Comparison of ENCODE assay signal across 1 cellular context in the genomic region with DNA sequence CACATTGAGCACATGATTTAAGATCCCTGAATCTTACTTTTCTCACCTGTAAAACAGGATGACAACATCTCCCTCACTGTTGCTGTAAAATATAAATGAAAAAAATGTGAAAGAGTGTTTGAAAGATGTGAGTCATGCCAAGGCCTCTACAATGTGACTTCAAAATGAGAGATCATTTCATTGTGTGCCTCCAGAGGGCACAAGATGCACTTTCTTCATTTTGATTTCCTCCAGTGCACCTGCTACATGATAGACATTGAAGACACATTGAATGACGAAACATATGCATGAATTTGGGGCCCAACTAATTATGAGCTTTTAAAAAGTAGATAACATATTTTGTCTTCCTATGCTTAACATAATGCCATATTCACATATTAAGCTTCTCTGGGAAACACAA.
A peak's percentile ranks its signal among the peaks of the same experiment; 100 is the strongest.
TF ChIP-seq lines count a peak whose summit lies in the region.

No MANE protein-coding gene starts in this region.

TF ChIP-seq in K562, 482 proteins besides CTCF, POLR2A, EP300 and RAD21 (continued from another document):
- TF ChIP-seq, protein P1, sequence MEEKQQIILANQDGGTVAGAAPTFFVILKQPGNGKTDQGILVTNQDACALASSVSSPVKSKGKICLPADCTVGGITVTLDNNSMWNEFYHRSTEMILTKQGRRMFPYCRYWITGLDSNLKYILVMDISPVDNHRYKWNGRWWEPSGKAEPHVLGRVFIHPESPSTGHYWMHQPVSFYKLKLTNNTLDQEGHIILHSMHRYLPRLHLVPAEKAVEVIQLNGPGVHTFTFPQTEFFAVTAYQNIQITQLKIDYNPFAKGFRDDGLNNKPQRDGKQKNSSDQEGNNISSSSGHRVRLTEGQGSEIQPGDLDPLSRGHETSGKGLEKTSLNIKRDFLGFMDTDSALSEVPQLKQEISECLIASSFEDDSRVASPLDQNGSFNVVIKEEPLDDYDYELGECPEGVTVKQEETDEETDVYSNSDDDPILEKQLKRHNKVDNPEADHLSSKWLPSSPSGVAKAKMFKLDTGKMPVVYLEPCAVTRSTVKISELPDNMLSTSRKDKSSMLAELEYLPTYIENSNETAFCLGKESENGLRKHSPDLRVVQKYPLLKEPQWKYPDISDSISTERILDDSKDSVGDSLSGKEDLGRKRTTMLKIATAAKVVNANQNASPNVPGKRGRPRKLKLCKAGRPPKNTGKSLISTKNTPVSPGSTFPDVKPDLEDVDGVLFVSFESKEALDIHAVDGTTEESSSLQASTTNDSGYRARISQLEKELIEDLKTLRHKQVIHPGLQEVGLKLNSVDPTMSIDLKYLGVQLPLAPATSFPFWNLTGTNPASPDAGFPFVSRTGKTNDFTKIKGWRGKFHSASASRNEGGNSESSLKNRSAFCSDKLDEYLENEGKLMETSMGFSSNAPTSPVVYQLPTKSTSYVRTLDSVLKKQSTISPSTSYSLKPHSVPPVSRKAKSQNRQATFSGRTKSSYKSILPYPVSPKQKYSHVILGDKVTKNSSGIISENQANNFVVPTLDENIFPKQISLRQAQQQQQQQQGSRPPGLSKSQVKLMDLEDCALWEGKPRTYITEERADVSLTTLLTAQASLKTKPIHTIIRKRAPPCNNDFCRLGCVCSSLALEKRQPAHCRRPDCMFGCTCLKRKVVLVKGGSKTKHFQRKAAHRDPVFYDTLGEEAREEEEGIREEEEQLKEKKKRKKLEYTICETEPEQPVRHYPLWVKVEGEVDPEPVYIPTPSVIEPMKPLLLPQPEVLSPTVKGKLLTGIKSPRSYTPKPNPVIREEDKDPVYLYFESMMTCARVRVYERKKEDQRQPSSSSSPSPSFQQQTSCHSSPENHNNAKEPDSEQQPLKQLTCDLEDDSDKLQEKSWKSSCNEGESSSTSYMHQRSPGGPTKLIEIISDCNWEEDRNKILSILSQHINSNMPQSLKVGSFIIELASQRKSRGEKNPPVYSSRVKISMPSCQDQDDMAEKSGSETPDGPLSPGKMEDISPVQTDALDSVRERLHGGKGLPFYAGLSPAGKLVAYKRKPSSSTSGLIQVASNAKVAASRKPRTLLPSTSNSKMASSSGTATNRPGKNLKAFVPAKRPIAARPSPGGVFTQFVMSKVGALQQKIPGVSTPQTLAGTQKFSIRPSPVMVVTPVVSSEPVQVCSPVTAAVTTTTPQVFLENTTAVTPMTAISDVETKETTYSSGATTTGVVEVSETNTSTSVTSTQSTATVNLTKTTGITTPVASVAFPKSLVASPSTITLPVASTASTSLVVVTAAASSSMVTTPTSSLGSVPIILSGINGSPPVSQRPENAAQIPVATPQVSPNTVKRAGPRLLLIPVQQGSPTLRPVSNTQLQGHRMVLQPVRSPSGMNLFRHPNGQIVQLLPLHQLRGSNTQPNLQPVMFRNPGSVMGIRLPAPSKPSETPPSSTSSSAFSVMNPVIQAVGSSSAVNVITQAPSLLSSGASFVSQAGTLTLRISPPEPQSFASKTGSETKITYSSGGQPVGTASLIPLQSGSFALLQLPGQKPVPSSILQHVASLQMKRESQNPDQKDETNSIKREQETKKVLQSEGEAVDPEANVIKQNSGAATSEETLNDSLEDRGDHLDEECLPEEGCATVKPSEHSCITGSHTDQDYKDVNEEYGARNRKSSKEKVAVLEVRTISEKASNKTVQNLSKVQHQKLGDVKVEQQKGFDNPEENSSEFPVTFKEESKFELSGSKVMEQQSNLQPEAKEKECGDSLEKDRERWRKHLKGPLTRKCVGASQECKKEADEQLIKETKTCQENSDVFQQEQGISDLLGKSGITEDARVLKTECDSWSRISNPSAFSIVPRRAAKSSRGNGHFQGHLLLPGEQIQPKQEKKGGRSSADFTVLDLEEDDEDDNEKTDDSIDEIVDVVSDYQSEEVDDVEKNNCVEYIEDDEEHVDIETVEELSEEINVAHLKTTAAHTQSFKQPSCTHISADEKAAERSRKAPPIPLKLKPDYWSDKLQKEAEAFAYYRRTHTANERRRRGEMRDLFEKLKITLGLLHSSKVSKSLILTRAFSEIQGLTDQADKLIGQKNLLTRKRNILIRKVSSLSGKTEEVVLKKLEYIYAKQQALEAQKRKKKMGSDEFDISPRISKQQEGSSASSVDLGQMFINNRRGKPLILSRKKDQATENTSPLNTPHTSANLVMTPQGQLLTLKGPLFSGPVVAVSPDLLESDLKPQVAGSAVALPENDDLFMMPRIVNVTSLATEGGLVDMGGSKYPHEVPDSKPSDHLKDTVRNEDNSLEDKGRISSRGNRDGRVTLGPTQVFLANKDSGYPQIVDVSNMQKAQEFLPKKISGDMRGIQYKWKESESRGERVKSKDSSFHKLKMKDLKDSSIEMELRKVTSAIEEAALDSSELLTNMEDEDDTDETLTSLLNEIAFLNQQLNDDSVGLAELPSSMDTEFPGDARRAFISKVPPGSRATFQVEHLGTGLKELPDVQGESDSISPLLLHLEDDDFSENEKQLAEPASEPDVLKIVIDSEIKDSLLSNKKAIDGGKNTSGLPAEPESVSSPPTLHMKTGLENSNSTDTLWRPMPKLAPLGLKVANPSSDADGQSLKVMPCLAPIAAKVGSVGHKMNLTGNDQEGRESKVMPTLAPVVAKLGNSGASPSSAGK (IDR thresholded peaks at IDR 0.05), result peak; percentile 56
- TF ChIP-seq, protein P2, sequence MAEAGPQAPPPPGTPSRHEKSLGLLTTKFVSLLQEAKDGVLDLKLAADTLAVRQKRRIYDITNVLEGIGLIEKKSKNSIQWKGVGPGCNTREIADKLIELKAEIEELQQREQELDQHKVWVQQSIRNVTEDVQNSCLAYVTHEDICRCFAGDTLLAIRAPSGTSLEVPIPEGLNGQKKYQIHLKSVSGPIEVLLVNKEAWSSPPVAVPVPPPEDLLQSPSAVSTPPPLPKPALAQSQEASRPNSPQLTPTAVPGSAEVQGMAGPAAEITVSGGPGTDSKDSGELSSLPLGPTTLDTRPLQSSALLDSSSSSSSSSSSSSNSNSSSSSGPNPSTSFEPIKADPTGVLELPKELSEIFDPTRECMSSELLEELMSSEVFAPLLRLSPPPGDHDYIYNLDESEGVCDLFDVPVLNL (CRISPR knock-in tag; IDR thresholded peaks at IDR 0.05; ENCODE audit: low read depth), result no peak
- 0 out of 2 replicates have a peak, but pooled peaks have one; percentile 27 for TF ChIP-seq ZNF384 (IDR thresholded peaks at IDR 0.05; ENCODE audit: low read depth, low read length)
- TF ChIP-seq TAF9B (IDR thresholded peaks at IDR 0.05; ENCODE audit: partially characterized antibody), result peak; percentile 26
- TF ChIP-seq, protein P3, sequence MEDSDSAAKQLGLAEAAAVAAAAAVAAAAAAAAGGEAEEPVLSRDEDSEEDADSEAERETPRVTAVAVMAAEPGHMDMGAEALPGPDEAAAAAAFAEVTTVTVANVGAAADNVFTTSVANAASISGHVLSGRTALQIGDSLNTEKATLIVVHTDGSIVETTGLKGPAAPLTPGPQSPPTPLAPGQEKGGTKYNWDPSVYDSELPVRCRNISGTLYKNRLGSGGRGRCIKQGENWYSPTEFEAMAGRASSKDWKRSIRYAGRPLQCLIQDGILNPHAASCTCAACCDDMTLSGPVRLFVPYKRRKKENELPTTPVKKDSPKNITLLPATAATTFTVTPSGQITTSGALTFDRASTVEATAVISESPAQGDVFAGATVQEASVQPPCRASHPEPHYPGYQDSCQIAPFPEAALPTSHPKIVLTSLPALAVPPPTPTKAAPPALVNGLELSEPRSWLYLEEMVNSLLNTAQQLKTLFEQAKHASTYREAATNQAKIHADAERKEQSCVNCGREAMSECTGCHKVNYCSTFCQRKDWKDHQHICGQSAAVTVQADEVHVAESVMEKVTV (CRISPR knock-in tag; IDR thresholded peaks at IDR 0.05), result peak; percentile 5; the same call in 1 of the 2 replicates
- TF ChIP-seq ZNF431 (CRISPR knock-in tag; IDR thresholded peaks at IDR 0.05), result no peak
- peak; percentile 68; the same call in 1 of the 2 replicates for TF ChIP-seq FOSL1 (tag; conservative IDR thresholded peaks at IDR 0.05)
- TF ChIP-seq PHF8 (IDR thresholded peaks at IDR 0.05; ENCODE audit: borderline replicate concordance, low read length), result no peak
- TF ChIP-seq CBFA2T2 (conservative IDR thresholded peaks at IDR 0.05), result no peak
- TF ChIP-seq ZBED1 (IDR thresholded peaks at IDR 0.05), result no peak
- TF ChIP-seq CEBPG (CRISPR knock-in tag; IDR thresholded peaks at IDR 0.05), result no peak
- 0 out of 4 replicates have a peak, but pooled peaks of 1 of the 2 experiments have one; percentile 9 for TF ChIP-seq CEBPG (tag; conservative IDR thresholded peaks at IDR 0.05 in 1 of 2, IDR thresholded peaks at IDR 0.05 in 1 of 2)
- TF ChIP-seq, protein P4, sequence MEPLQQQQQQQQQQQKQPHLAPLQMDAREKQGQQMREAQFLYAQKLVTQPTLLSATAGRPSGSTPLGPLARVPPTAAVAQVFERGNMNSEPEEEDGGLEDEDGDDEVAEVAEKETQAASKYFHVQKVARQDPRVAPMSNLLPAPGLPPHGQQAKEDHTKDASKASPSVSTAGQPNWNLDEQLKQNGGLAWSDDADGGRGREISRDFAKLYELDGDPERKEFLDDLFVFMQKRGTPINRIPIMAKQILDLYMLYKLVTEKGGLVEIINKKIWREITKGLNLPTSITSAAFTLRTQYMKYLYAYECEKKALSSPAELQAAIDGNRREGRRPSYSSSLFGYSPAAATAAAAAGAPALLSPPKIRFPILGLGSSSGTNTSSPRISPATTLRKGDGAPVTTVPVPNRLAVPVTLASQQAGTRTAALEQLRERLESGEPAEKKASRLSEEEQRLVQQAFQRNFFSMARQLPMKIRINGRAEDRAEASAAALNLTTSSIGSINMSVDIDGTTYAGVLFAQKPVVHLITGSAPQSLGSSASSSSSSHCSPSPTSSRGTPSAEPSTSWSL (CRISPR knock-in tag; IDR thresholded peaks at IDR 0.05; ENCODE audit: borderline replicate concordance), result no peak
- TF ChIP-seq BRD4 (IDR thresholded peaks at IDR 0.05), result no peak
- no peak for TF ChIP-seq JUND (IDR thresholded peaks at IDR 0.05; ENCODE audit: borderline replicate concordance, low read depth, low read length)
- peak; percentile 70; the same call in 1 of the 3 replicates for TF ChIP-seq JUND (tag; IDR thresholded peaks at IDR 0.05; ENCODE audit: borderline replicate concordance, low read depth, low read length)
- TF ChIP-seq SPI1 (IDR thresholded peaks at IDR 0.05; ENCODE audit: borderline replicate concordance, low read depth, low read length), result no peak
- TF ChIP-seq CBX3 (IDR thresholded peaks at IDR 0.05; ENCODE audit: borderline replicate concordance in 1 of 2, low read length in 2 of 2), result peak in 1 of 2 experiments; percentile 39; a peak in 1 of 3 replicates
- peak; percentile 41; the same call in 1 of the 2 replicates for TF ChIP-seq L3MBTL2 (IDR thresholded peaks at IDR 0.05)
- TF ChIP-seq NCOR1 (IDR thresholded peaks at IDR 0.05), result 0 out of 2 replicates have a peak, but pooled peaks have one; percentile 13
